5 cellular contexts compared by ENCODE assay signal in genomic region chr9:90466481-90466880, GRCh38.
"Had no signal": no experiment of that assay in that cellular context is flagged by ENCODE, and none has a peak within 500 bp of the region (broad histone marks: within the 10 kb centered on the region; RNA-seq: fewer than 3 reads in every experiment).

No MANE protein-coding gene starts in this region.

- H3K4me3 ChIP-seq: GM23248 had no signal

- DNase-seq: GM23248, H9, HCEC 1CT, KBM-7 had no signal

- H3K27ac ChIP-seq: GM23248, HL-60 had no signal
